Comparison of ENCODE assay signal across 18 cellular contexts in the genomic region with DNA sequence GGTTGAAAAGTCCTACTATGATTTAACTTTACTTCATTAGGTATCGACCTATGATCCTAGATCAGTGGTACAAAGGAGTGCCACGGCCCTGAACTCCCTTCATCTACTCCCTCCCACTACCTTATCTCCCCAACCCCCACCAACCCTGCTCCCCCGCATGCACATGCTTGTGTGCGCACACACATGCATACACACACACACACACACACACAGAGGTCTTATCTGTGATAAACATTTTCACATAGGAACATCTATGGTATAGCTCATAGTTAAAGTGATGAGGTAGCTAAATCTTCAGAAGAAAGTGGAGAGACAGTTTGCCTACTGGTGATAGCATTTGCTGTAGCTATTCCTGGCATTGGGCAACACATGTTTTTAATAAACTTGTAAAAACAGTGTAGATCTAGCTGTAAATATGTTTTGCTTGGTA.
"Had no signal": no experiment of that assay in that cellular context is flagged by ENCODE, and none has a peak within 500 bp of the region (broad histone marks: within the 10 kb centered on the region; RNA-seq: fewer than 3 reads in every experiment).

No MANE protein-coding gene starts in this region.

- ATAC-seq: activated CD8-positive, alpha-beta T cell treated with anti-CD3 and anti-CD28 coated beads for 36 hours; body of pancreas; esophagus mucosa; gastroesophageal sphincter; left cardiac atrium; lower lobe of right lung; stimulated activated memory B cell treated with anti-CD40 and anti-IgM and Interleukin-4, amounts not matched to agents 10 μg/mL and 1 μg/mL and 100 μg/mL, for 72 hours; T-cell had no signal

- H3K79me2 ChIP-seq: parathyroid adenoma had no signal

- H3K4me1 ChIP-seq: body of pancreas, gastroesophageal sphincter, lower lobe of right lung, parathyroid adenoma, thyroid gland had no signal

- H3K9ac ChIP-seq: parathyroid adenoma had no signal

- H3K4me3 ChIP-seq: body of pancreas, gastroesophageal sphincter, lower lobe of right lung, thyroid gland had no signal

- H2AFZ ChIP-seq: parathyroid adenoma had no signal

- H3K9me3 ChIP-seq: body of pancreas, gastroesophageal sphincter, lower lobe of right lung, thyroid gland had no signal

- H3K36me3 ChIP-seq: gastroesophageal sphincter, lower lobe of right lung, thyroid gland, WERI-Rb-1 had no signal

- H3K27me3 ChIP-seq: body of pancreas, gastroesophageal sphincter, thyroid gland had no signal

- DNase-seq: activated CD4-positive, alpha-beta T cell treated with anti-CD3 and anti-CD28 coated beads for 4 hours; activated CD8-positive, alpha-beta T cell treated with anti-CD3 and anti-CD28 coated beads for 36 hours; activated effector memory CD4-positive, alpha-beta T cell treated with anti-CD3 and anti-CD28 coated beads, Interleukin-2, amount 50 U/mL, for 16 hours; activated T-cell treated with anti-CD3 and anti-CD28 coated beads, Interleukin-2, amount 50 U/mL, for 48 hours; amygdala; body of pancreas; caudate nucleus; left cardiac atrium; lower lobe of right lung; stimulated activated CD4-positive, alpha-beta T cell treated with anti-CD3 and anti-CD28 coated beads, Interleukin-2, amount 100 ng/mL, for 48 hours; T-cell; T1000; thyroid gland; WERI-Rb-1 had no signal

- H3K27ac ChIP-seq: body of pancreas, gastroesophageal sphincter, lower lobe of right lung, parathyroid adenoma, thyroid gland, WERI-Rb-1 had no signal
